20 cellular contexts compared by ENCODE assay signal in the genomic region with DNA sequence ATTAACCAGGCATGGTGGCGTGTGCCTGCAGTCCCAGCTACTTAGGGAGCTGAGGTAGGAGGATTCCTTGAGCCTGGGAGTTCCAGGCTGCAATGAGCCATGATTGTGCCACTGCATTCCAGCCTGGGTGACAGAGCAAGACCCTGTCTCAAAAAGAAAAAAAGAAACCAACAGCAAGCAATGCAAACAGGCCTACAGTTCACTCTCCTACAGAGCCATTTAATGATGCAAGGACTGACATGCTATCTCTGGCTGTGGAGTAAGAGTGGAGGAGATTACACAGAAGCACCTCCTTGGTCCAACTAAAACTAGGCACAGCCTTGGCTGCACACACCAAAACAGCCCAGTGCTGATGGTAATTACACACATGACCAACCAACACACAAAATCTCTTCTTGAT.
DNase-seq lines count a peak whose midpoint lies in the region; ATAC-seq, FAIRE-seq and TF ChIP-seq lines count a peak whose summit lies in the region.
"Had no signal": no experiment of that assay in that cellular context is flagged by ENCODE, and none has a peak within 500 bp of the region (broad histone marks: within the 10 kb centered on the region; RNA-seq: fewer than 3 reads in every experiment).

No MANE protein-coding gene starts in this region.

- intact Hi-C loops in left cardiac atrium (cut with DNase I), result no loop called here
- intact Hi-C loops in left ventricle myocardium inferior (cut with micrococcal nuclease), result no loop called here
- intact Hi-C loops in kidney (cut with DNase I), result no loop called here

- ATAC-seq in left cardiac atrium, result peak; percentile 38 to 84
- no peak for ATAC-seq in GM18868 (IDR thresholded peaks at IDR 0.05; ENCODE audit: unreplicated experiment)
- ATAC-seq: activated CD8-positive, alpha-beta memory T cell treated with anti-CD3 and anti-CD28 coated beads, Interleukin-2, amount 10 ng/mL, durations not matched to agents 7 days and 5 days; stimulated activated effector memory CD8-positive, alpha-beta T cell treated with anti-CD3 and anti-CD28 coated beads, Interleukin-12 subunit alpha, Interleukin-12 subunit beta, amount 100 ng/mL, for 72 hours had no signal

- H3K27ac ChIP-seq in left ventricle myocardium inferior (replicated peaks), result no peak overlapping the region
- H3K27ac ChIP-seq in kidney (ENCODE audit: low read depth in 2 of 2, low read length in 2 of 2), result no peak overlapping the region
- H3K27ac ChIP-seq: KMS-11, thoracic aorta had no signal

- H3K4me1 ChIP-seq in left ventricle myocardium inferior (no peaks in the 10 kb centered on the region), kidney (ENCODE audit: control insufficient read depth in 1 of 2, insufficient read depth in 1 of 2, low read depth in 1 of 2, low read length in 2 of 2) (no peaks in the 10 kb centered on the region)

- no peak for FAIRE-seq in kidney (lab: Jason Lieb, UNC)
- FAIRE-seq in urothelium cell line (lab: Jason Lieb, UNC), result peak; percentile 5
- FAIRE-seq: HTR-8/SVneo had no signal

- H3K4me3 ChIP-seq in left ventricle myocardium inferior, result no peak overlapping the region
- no peak overlapping the region for H3K4me3 ChIP-seq in kidney (ENCODE audit: low read length in 2 of 2)
- H3K4me3 ChIP-seq: dorsolateral prefrontal cortex, thoracic aorta had no signal

- TF ChIP-seq CTCF in left ventricle myocardium inferior (IDR thresholded peaks at IDR 0.05; ENCODE audit: borderline replicate concordance) (no peak), kidney (IDR thresholded peaks at IDR 0.05; ENCODE audit: borderline replicate concordance, extremely low read depth, insufficient read depth) (no peak), GM13977 (IDR thresholded peaks at IDR 0.05; ENCODE audit: extremely low read depth, insufficient read depth, missing control alignments) (no peak)

- H3K36me3 ChIP-seq in left ventricle myocardium inferior, result no peaks in the 10 kb centered on the region
- H3K36me3 ChIP-seq in kidney (ENCODE audit: control insufficient read depth in 1 of 2, insufficient read depth in 2 of 2, low read length in 2 of 2), result no peaks in the 10 kb centered on the region
- H3K36me3 ChIP-seq: thoracic aorta had no signal

- H3K9ac ChIP-seq in kidney (ENCODE audit: low read length in 2 of 2), result no peak overlapping the region
- H3K9ac ChIP-seq: KMS-11 had no signal

- H3K27me3 ChIP-seq in left ventricle myocardium inferior (ENCODE audit: low read depth), result peaks cover 5% of the 10 kb centered on the region
- H3K27me3 ChIP-seq: dorsolateral prefrontal cortex had no signal

- in situ Hi-C loops in GM13977 (cut with MboI; ENCODE audit: low pct_unique_long_range_greater_than_20kb, low sequenced_read_pairs, unreplicated experiment), result no loop called here

- DNase-seq in left cardiac atrium, result no peak
- DNase-seq in left ventricle myocardium inferior, result no peak
- peak; percentile 69 for DNase-seq in NCI-H446 treated with DMSO at 0.1 percent for 48 hours (lab: John Stamatoyannopoulos, UW)
- DNase-seq in kidney, result peak; percentile 2
- no peak for DNase-seq in urothelium cell line (ENCODE audit: low spot score)
- DNase-seq in GM13977 (ENCODE audit: low spot score), result no peak
- DNase-seq: activated CD4-positive, alpha-beta T cell treated with anti-CD3 and anti-CD28 coated beads, Interleukin-2, amount 10 ng/mL, durations not matched to agents 7 days and 5 days; activated CD8-positive, alpha-beta memory T cell treated with anti-CD3 and anti-CD28 coated beads, Interleukin-2, amount 10 ng/mL, durations not matched to agents 7 days and 5 days; activated naive CD4-positive, alpha-beta T cell treated with anti-CD3 and anti-CD28 coated beads, Interleukin-2, amount 10 ng/mL, durations not matched to agents 7 days and 5 days; CD4-positive, CD25-positive, alpha-beta regulatory T cell; central memory CD4-positive, alpha-beta T cell; HFFc6; MV-4-11; stimulated activated CD4-positive, alpha-beta T cell treated with anti-CD3 and anti-CD28 coated beads, Interleukin-1b, Interleukin-23, amount 100 ng/mL, for 48 hours had no signal

- no peaks in the 10 kb centered on the region for H3K9me3 ChIP-seq in left ventricle myocardium inferior (replicated peaks)
- H3K9me3 ChIP-seq in kidney (ENCODE audit: control insufficient read depth in 1 of 2, low read length in 2 of 2), result no peaks in the 10 kb centered on the region
- H3K9me3 ChIP-seq: thoracic aorta had no signal

Comparison
In these comparisons a context has a peak if more than half of its experiments do, and no peak if none do; other contexts are left out.
1. DNase-seq: peak in NCI-H446 treated with DMSO at 0.1 percent for 48 hours (single experiment) and kidney (single experiment); none in left cardiac atrium (single experiment), left ventricle myocardium inferior (single experiment), urothelium cell line (single experiment) and GM13977 (single experiment).